9 cellular contexts compared by ENCODE assay signal in genomic region chr6:111841822-111842221, GRCh38. TPM values are rescaled to one million over a fixed set of nuclear protein-coding genes. Genes with fewer than 3 reads are reported as not detected.
DNase-seq lines count a peak whose midpoint lies in the region; TF ChIP-seq lines count a peak whose summit lies in the region.
"Had no signal": no experiment of that assay in that cellular context is flagged by ENCODE, and none has a peak within 500 bp of the region (broad histone marks: within the 10 kb centered on the region; RNA-seq: fewer than 3 reads in every experiment).

No MANE protein-coding gene starts in this region.

- H3K4me3 ChIP-seq in GM06990 (replicated peaks; ENCODE audit: low read depth, low read length) (no peak overlapping the region), colonic mucosa (no peak overlapping the region)

- no peak overlapping the region for H3K9ac ChIP-seq in colonic mucosa (ENCODE audit: low read depth in 2 of 2, low read length in 2 of 2)

- H3K27me3 ChIP-seq in GM06990 (replicated peaks; ENCODE audit: control insufficient read depth, insufficient read depth, low read length) (no peaks in the 10 kb centered on the region), colonic mucosa (no peaks in the 10 kb centered on the region)

- H3K27ac ChIP-seq in colonic mucosa = no peak overlapping the region
- H3K27ac ChIP-seq: epithelial cell of prostate had no signal

- intact Hi-C loops in colonic mucosa (cut with DNase I) = no loop called here

- H3K4me1 ChIP-seq in colonic mucosa = no peaks in the 10 kb centered on the region

- H3K36me3 ChIP-seq in GM06990 (ENCODE audit: control insufficient read depth, insufficient read depth, low read length) = no peaks in the 10 kb centered on the region
- no peaks in the 10 kb centered on the region for H3K36me3 ChIP-seq in colonic mucosa

- CTCF ChIA-PET in GM10248 (lab: Yijun Ruan, JAX) = interaction anchor here (1.2 kb wide), 1 partner anchor 9 kb away, joined by 4 read pairs; no protein-coding TSS in a partner anchor

- H3K9me3 ChIP-seq in colonic mucosa = no peaks in the 10 kb centered on the region

- no peak for TF ChIP-seq CTCF in GM06990 (IDR thresholded peaks at IDR 0.05; ENCODE audit: insufficient read depth, low read length, poor library complexity, severe bottlenecking)
- no peak for TF ChIP-seq CTCF in colonic mucosa (IDR thresholded peaks at IDR 0.05)
- TF ChIP-seq CTCF in GM10248 (IDR thresholded peaks at IDR 0.05; ENCODE audit: control extremely low read depth, extremely low read depth, low read depth, missing control alignments) = no peak

- POLR2A ChIA-PET in GM10248 (lab: Yijun Ruan, JAX) = interaction anchor here (0.6 kb wide), 1 partner anchor 1027 kb away, joined by 5 read pairs; the partner anchor contains the start of gene CDK19

- peak; percentile 28 for DNase-seq in GM06990 (ENCODE audit: extremely low read depth, insufficient read length)
- peak; percentile 36 to 77 for DNase-seq in NOMO-1 (lab: John Stamatoyannopoulos, UW; ENCODE audit: unreplicated experiment in 2 of 2)
- DNase-seq in colonic mucosa = peak; percentile 44
- DNase-seq in non-pigmented ciliary epithelial cell (ENCODE audit: low read depth) = peak; percentile 83
- DNase-seq in COLO668 (lab: John Stamatoyannopoulos, UW; ENCODE audit: unreplicated experiment) = no peak
- no peak for DNase-seq in COR-L47 (lab: John Stamatoyannopoulos, UW)
- no peak for DNase-seq in medulla oblongata (ENCODE audit: extremely low spot score)
- no peak for DNase-seq in GM10248 (ENCODE audit: extremely low spot score)

RNA-seq across cellular contexts. Expression of gene FYN, which starts 31.4 kb away (rescaled TPM):
- 10 to 100 TPM; 11.3 to 21.5 TPM for total RNA-seq in colonic mucosa

Comparison
In these comparisons a context has a peak if more than half of its experiments do, and no peak if none do; other contexts are left out.
1. DNase-seq: peak in GM06990 (single experiment), NOMO-1 (2 of 2), colonic mucosa (single experiment) and non-pigmented ciliary epithelial cell (single experiment); none in COLO668 (single experiment), COR-L47 (single experiment), medulla oblongata (single experiment) and GM10248 (single experiment).